Comparison of ENCODE assay signal across 1 cellular context in the genomic region with DNA sequence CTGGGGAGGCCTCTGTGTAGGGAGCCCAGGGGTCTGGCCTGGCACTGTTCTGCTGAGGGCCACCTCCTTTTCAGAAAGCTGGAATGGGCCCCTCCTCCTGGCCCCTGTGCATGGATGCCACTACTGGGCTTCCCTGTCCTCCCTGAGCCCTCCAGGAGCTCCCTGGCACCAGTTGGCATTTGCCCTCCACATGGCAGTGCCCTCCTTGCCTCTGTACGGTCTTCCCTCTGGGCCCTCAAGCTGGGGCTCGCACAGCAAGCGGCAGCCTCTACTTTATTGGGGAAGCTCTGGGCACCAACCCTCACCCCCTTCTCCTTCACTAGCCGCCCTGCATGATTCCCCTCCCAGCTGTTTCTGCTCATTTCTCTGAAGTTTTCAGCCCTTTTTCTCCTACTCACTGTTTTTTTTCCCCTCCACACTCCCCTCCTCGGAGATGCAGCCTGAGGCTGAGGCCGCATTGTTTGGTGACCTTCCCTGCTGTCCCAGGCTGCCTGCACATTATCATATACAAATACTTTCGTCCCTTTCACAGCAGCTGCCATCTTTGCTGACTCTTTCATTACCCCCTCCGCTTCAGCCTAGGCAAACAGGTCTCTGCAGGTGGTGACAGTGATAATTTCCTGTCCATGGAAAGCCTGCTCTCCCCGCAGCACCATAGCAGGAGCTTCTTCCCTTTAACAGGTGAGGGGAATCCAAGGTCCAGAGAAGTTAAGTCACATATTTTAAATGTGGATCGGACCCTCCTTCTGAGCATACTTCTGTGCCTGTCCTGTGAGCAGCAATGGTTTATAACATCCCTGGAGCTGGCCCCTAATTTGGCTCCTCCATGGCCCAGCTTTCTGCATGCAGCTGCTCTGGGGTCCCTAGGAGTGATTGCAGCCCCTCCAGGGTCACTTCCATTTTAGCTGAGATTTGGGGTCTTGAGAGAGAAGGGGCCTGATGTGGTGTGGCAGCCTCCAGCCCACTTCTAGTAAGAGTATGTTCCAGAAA.
TF ChIP-seq lines count a peak whose summit lies in the region.

No MANE protein-coding gene starts in this region.

TF ChIP-seq in IMR-90, 13 proteins besides CTCF, POLR2A, EP300 and RAD21 (continued from another document):
- TF ChIP-seq, protein P1, sequence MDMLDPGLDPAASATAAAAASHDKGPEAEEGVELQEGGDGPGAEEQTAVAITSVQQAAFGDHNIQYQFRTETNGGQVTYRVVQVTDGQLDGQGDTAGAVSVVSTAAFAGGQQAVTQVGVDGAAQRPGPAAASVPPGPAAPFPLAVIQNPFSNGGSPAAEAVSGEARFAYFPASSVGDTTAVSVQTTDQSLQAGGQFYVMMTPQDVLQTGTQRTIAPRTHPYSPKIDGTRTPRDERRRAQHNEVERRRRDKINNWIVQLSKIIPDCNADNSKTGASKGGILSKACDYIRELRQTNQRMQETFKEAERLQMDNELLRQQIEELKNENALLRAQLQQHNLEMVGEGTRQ (IDR thresholded peaks at IDR 0.05; ENCODE audit: low read depth, low read length), result no peak
- TF ChIP-seq BHLHE40 (IDR thresholded peaks at IDR 0.05; ENCODE audit: low read depth, low read length) (no peak), MAZ (IDR thresholded peaks at IDR 0.05; ENCODE audit: borderline replicate concordance, low read depth, low read length) (no peak), RCOR1 (IDR thresholded peaks at IDR 0.05; ENCODE audit: insufficient replicate concordance, low read length) (no peak)
TF ChIP-seq in IMR-90: peak in this region for 0.
